Comparison of ENCODE assay signal across 1 cellular context in genomic region chrX:48509619-48510018, GRCh38.
TF ChIP-seq lines count a peak whose summit lies in the region.

No MANE protein-coding gene starts in this region.

TF ChIP-seq in K562, 482 proteins besides CTCF, POLR2A, EP300 and RAD21:
- TF ChIP-seq ZNF134 (CRISPR knock-in tag; conservative IDR thresholded peaks at IDR 0.05) (no peak), CBFB (CRISPR knock-in tag; IDR thresholded peaks at IDR 0.05) (no peak), ZBTB5 (IDR thresholded peaks at IDR 0.05) (no peak)
